ENCODE assay signal across 9 cellular contexts in genomic region chr11:47225552-47226137, GRCh38. TPM values are rescaled to one million over a fixed set of nuclear protein-coding genes. Genes with fewer than 3 reads are reported as not detected.
DNase-seq lines count a peak whose midpoint lies in the region; ATAC-seq, FAIRE-seq and TF ChIP-seq lines count a peak whose summit lies in the region.
"Had no signal": no experiment of that assay in that cellular context is flagged by ENCODE, and none has a peak within 500 bp of the region (broad histone marks: within the 10 kb centered on the region; RNA-seq: fewer than 3 reads in every experiment).

No MANE protein-coding gene starts in this region.

- peak; percentile 89 for ATAC-seq in GM21390 (IDR thresholded peaks at IDR 0.05; ENCODE audit: unreplicated experiment)
- peak; percentile 71 for ATAC-seq in HG03432 (IDR thresholded peaks at IDR 0.05; ENCODE audit: unreplicated experiment)

- H3K4me3 ChIP-seq in choroid plexus epithelial cell (ENCODE audit: low read depth, low read length) (no peak overlapping the region), ovary (no peak overlapping the region)

- H3K4me1 ChIP-seq in ovary (ENCODE audit: insufficient read depth): no peaks in the 10 kb centered on the region

- H3K36me3 ChIP-seq in ovary: no peaks in the 10 kb centered on the region

- TF ChIP-seq POLR2A in ovary (IDR thresholded peaks at IDR 0.05): no peak

- 95 to 97% (median 96%) methylated on average over 5 of the region's 5 CpGs for WGBS in ovary, 3 donors

- H3K27me3 ChIP-seq in ovary: no peaks in the 10 kb centered on the region

- TF ChIP-seq CTCF in choroid plexus epithelial cell (conservative IDR thresholded peaks at IDR 0.05; ENCODE audit: low read depth, low read length): no peak
- no peak for TF ChIP-seq CTCF in ovary (IDR thresholded peaks at IDR 0.05)

- peak; percentile 69 for FAIRE-seq in GM18507 (lab: Jason Lieb, UNC)

- DNase-seq in GM18507 (ENCODE audit: extremely low spot score, insufficient read length, low read depth): no peak
- peak; percentile 61 for DNase-seq in choroid plexus epithelial cell (ENCODE audit: low read depth)
- no peak for DNase-seq in COLO829 (ENCODE audit: low spot score)
- DNase-seq in AG08396 (ENCODE audit: low spot score): no peak
- DNase-seq in ovary: no peak
- no peak for DNase-seq in inferior parietal cortex (ENCODE audit: extremely low spot score)
- DNase-seq: glutamatergic neuron had no signal

- no peak for TF ChIP-seq EP300 in ovary (IDR thresholded peaks at IDR 0.05)

- intact Hi-C loops in ovary (cut with DNase I): no loop called here

- no peaks in the 10 kb centered on the region for H3K9me3 ChIP-seq in ovary

- H3K27ac ChIP-seq in ovary: no peak overlapping the region

RNA-seq across cellular contexts. Expression of gene DDB2, which starts 10.9 kb away (rescaled TPM):
- total RNA-seq in ovary: 10 to 100 TPM; 20.0 to 34.7 (median 25.8) TPM
- polyA plus RNA-seq in ovary: 10 to 100 TPM; 21.1 to 40.6 TPM

RNA-seq across cellular contexts. Expression of gene ACP2, which starts 23.0 kb away (rescaled TPM):
- total RNA-seq in ovary: 10 to 100 TPM; 15.1 to 25.5 (median 18.7) TPM
- 10 to 100 TPM; 14.7 to 20.1 TPM for polyA plus RNA-seq in ovary

RNA-seq across cellular contexts. Expression of gene NR1H3, which starts 32.2 kb away (rescaled TPM):
- total RNA-seq in ovary: 10 to 100 TPM; 19.4 to 39.7 (median 29.0) TPM
- polyA plus RNA-seq in ovary: 10 to 100 TPM; 18.0 to 27.0 TPM

RNA-seq across cellular contexts. Expression of gene PACSIN3, which starts 39.4 kb away (rescaled TPM):
- 10 to 100 TPM; 26.1 to 69.8 (median 40.8) TPM for total RNA-seq in ovary
- polyA plus RNA-seq in ovary: 10 to 100 TPM in 1 of 2 donors, 1 to 10 TPM in 1; 2.9 to 25.7 TPM

RNA-seq across cellular contexts. Expression of gene MADD, which starts 44.3 kb away (rescaled TPM):
- 10 to 100 TPM; 29.7 to 53.5 (median 40.1) TPM for total RNA-seq in ovary
- 10 to 100 TPM; 20.3 to 35.4 TPM for polyA plus RNA-seq in ovary
